ENCODE assay signal across 1 cellular context in the genomic region with DNA sequence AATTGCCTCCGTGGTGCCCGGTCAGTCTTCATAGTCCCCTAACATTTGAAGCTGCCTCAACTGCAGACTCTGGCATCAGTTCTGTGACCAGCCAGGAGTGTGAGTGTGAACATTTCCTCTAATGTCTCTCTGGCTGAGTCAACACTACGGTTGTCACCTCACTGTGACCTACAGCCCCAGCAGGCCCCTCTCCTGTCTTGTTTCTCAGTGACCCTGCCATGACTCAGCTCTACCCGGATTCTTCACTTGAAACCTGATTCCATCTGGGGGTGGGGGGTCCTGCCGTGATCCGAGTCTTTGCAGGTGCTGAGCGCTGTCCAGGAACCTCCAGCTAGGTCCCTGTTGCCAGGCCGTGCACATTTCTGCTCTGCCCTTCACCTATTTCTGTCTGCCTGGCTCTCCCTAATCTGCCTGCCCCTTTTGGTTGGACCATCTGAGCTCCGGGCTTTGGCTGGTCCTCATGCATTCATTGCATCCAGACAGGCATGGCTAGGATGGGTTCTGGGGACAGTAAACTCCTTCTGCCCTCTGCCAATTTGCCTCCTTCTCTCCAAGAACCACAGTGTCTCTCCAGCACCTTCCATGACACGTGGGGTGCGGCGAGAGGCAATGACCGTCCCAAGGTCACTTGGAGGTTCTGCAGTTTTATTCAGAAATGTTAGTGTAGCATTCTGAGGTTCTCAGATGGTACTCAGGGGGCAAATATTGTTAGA.
TF ChIP-seq lines count a peak whose summit lies in the region.

No MANE protein-coding gene starts in this region.

TF ChIP-seq in HepG2, 621 proteins besides CTCF, POLR2A, EP300 and RAD21 (continued from another document and continues in another):
- TF ChIP-seq, protein P1, sequence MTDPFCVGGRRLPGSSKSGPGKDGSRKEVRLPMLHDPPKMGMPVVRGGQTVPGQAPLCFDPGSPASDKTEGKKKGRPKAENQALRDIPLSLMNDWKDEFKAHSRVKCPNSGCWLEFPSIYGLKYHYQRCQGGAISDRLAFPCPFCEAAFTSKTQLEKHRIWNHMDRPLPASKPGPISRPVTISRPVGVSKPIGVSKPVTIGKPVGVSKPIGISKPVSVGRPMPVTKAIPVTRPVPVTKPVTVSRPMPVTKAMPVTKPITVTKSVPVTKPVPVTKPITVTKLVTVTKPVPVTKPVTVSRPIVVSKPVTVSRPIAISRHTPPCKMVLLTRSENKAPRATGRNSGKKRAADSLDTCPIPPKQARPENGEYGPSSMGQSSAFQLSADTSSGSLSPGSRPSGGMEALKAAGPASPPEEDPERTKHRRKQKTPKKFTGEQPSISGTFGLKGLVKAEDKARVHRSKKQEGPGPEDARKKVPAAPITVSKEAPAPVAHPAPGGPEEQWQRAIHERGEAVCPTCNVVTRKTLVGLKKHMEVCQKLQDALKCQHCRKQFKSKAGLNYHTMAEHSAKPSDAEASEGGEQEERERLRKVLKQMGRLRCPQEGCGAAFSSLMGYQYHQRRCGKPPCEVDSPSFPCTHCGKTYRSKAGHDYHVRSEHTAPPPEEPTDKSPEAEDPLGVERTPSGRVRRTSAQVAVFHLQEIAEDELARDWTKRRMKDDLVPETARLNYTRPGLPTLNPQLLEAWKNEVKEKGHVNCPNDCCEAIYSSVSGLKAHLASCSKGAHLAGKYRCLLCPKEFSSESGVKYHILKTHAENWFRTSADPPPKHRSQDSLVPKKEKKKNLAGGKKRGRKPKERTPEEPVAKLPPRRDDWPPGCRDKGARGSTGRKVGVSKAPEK (CRISPR knock-in tag; IDR thresholded peaks at IDR 0.05; ENCODE audit: borderline replicate concordance) = no peak; the same call in 1 of the 2 replicates
- no peak for TF ChIP-seq MZF1 (CRISPR knock-in tag; IDR thresholded peaks at IDR 0.05; ENCODE audit: borderline replicate concordance)
- TF ChIP-seq, protein P2, sequence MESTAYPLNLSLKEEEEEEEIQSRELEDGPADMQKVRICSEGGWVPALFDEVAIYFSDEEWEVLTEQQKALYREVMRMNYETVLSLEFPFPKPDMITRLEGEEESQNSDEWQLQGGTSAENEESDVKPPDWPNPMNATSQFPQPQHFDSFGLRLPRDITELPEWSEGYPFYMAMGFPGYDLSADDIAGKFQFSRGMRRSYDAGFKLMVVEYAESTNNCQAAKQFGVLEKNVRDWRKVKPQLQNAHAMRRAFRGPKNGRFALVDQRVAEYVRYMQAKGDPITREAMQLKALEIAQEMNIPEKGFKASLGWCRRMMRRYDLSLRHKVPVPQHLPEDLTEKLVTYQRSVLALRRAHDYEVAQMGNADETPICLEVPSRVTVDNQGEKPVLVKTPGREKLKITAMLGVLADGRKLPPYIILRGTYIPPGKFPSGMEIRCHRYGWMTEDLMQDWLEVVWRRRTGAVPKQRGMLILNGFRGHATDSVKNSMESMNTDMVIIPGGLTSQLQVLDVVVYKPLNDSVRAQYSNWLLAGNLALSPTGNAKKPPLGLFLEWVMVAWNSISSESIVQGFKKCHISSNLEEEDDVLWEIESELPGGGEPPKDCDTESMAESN (CRISPR knock-in tag; conservative IDR thresholded peaks at IDR 0.05) = no peak
- TF ChIP-seq ZBTB38 (CRISPR knock-in tag; IDR thresholded peaks at IDR 0.05) = peak; percentile 42
- TF ChIP-seq, protein P3, sequence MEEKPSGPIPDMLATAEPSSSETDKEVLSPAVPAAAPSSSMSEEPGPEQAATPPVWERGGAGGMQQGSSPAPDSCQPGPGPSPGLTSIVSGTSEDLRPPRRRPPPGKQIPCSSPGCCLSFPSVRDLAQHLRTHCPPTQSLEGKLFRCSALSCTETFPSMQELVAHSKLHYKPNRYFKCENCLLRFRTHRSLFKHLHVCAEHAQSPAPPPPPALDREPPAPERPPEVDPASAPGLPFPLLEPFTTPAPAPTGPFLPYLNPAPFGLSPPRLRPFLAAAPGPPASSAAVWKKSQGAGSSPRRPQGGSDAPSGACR (CRISPR knock-in tag; IDR thresholded peaks at IDR 0.05) = no peak
- no peak for TF ChIP-seq ZNF382 (CRISPR knock-in tag; IDR thresholded peaks at IDR 0.05; ENCODE audit: borderline replicate concordance)
- TF ChIP-seq, protein P4, sequence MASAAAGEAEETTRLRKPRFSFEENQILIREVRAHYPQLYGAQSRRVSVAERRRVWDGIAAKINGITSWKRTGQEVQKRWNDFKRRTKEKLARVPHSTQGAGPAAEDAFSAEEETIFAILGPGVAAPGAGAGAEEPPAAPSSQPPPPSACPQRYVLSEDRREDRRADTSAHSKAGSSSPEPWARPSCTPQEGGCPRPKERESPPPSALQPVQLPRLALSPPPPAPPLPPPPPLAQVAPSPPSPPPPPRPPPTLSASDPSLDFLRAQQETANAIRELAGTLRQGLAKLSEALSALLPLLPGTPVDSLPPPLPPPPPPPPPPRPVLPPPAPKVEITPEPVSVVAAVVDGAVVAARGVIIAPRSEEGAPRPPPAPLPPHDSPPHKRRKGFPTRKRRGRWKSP (CRISPR knock-in tag; IDR thresholded peaks at IDR 0.05) = no peak
- TF ChIP-seq TCF7 (IDR thresholded peaks at IDR 0.05; ENCODE audit: low read depth) = 0 out of 2 replicates have a peak, but pooled peaks have one; percentile 15
- no peak for TF ChIP-seq SMARCE1 (IDR thresholded peaks at IDR 0.05; ENCODE audit: borderline replicate concordance)
- TF ChIP-seq, protein P5, sequence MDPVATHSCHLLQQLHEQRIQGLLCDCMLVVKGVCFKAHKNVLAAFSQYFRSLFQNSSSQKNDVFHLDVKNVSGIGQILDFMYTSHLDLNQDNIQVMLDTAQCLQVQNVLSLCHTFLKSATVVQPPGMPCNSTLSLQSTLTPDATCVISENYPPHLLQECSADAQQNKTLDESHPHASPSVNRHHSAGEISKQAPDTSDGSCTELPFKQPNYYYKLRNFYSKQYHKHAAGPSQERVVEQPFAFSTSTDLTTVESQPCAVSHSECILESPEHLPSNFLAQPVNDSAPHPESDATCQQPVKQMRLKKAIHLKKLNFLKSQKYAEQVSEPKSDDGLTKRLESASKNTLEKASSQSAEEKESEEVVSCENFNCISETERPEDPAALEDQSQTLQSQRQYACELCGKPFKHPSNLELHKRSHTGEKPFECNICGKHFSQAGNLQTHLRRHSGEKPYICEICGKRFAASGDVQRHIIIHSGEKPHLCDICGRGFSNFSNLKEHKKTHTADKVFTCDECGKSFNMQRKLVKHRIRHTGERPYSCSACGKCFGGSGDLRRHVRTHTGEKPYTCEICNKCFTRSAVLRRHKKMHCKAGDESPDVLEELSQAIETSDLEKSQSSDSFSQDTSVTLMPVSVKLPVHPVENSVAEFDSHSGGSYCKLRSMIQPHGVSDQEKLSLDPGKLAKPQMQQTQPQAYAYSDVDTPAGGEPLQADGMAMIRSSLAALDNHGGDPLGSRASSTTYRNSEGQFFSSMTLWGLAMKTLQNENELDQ (CRISPR knock-in tag; IDR thresholded peaks at IDR 0.05; ENCODE audit: borderline replicate concordance) = no peak
- no peak for TF ChIP-seq ZNF431 (CRISPR knock-in tag; IDR thresholded peaks at IDR 0.05; ENCODE audit: borderline replicate concordance, low read depth)
- peak; percentile 99 for TF ChIP-seq RARA (CRISPR knock-in tag; IDR thresholded peaks at IDR 0.05)
- TF ChIP-seq MAFF (IDR thresholded peaks at IDR 0.05; ENCODE audit: low read depth, low read length) = peak; percentile 55; the same call in 1 of the 2 replicates
- no peak for TF ChIP-seq GATA4 (IDR thresholded peaks at IDR 0.05; ENCODE audit: borderline replicate concordance, low read depth)
- TF ChIP-seq, protein P6, sequence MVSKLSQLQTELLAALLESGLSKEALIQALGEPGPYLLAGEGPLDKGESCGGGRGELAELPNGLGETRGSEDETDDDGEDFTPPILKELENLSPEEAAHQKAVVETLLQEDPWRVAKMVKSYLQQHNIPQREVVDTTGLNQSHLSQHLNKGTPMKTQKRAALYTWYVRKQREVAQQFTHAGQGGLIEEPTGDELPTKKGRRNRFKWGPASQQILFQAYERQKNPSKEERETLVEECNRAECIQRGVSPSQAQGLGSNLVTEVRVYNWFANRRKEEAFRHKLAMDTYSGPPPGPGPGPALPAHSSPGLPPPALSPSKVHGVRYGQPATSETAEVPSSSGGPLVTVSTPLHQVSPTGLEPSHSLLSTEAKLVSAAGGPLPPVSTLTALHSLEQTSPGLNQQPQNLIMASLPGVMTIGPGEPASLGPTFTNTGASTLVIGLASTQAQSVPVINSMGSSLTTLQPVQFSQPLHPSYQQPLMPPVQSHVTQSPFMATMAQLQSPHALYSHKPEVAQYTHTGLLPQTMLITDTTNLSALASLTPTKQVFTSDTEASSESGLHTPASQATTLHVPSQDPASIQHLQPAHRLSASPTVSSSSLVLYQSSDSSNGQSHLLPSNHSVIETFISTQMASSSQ (IDR thresholded peaks at IDR 0.05; ENCODE audit: low read depth) = no peak
- TF ChIP-seq, protein P6 (CRISPR knock-in tag; IDR thresholded peaks at IDR 0.05; ENCODE audit: borderline replicate concordance) = no peak
- TF ChIP-seq, protein P7, sequence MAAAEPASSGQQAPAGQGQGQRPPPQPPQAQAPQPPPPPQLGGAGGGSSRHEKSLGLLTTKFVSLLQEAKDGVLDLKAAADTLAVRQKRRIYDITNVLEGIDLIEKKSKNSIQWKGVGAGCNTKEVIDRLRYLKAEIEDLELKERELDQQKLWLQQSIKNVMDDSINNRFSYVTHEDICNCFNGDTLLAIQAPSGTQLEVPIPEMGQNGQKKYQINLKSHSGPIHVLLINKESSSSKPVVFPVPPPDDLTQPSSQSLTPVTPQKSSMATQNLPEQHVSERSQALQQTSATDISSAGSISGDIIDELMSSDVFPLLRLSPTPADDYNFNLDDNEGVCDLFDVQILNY (CRISPR knock-in tag; conservative IDR thresholded peaks at IDR 0.05) = no peak
- no peak for TF ChIP-seq MIXL1 (CRISPR knock-in tag; IDR thresholded peaks at IDR 0.05)
- no peak for TF ChIP-seq GPN1 (CRISPR knock-in tag; IDR thresholded peaks at IDR 0.05; ENCODE audit: borderline replicate concordance)
- TF ChIP-seq ZNF629 (CRISPR knock-in tag; conservative IDR thresholded peaks at IDR 0.05) = no peak
- peak; percentile 89 for TF ChIP-seq RXRA (CRISPR knock-in tag; IDR thresholded peaks at IDR 0.05)
- TF ChIP-seq ATF1 (CRISPR knock-in tag; IDR thresholded peaks at IDR 0.05) = no peak
- TF ChIP-seq, protein P8, sequence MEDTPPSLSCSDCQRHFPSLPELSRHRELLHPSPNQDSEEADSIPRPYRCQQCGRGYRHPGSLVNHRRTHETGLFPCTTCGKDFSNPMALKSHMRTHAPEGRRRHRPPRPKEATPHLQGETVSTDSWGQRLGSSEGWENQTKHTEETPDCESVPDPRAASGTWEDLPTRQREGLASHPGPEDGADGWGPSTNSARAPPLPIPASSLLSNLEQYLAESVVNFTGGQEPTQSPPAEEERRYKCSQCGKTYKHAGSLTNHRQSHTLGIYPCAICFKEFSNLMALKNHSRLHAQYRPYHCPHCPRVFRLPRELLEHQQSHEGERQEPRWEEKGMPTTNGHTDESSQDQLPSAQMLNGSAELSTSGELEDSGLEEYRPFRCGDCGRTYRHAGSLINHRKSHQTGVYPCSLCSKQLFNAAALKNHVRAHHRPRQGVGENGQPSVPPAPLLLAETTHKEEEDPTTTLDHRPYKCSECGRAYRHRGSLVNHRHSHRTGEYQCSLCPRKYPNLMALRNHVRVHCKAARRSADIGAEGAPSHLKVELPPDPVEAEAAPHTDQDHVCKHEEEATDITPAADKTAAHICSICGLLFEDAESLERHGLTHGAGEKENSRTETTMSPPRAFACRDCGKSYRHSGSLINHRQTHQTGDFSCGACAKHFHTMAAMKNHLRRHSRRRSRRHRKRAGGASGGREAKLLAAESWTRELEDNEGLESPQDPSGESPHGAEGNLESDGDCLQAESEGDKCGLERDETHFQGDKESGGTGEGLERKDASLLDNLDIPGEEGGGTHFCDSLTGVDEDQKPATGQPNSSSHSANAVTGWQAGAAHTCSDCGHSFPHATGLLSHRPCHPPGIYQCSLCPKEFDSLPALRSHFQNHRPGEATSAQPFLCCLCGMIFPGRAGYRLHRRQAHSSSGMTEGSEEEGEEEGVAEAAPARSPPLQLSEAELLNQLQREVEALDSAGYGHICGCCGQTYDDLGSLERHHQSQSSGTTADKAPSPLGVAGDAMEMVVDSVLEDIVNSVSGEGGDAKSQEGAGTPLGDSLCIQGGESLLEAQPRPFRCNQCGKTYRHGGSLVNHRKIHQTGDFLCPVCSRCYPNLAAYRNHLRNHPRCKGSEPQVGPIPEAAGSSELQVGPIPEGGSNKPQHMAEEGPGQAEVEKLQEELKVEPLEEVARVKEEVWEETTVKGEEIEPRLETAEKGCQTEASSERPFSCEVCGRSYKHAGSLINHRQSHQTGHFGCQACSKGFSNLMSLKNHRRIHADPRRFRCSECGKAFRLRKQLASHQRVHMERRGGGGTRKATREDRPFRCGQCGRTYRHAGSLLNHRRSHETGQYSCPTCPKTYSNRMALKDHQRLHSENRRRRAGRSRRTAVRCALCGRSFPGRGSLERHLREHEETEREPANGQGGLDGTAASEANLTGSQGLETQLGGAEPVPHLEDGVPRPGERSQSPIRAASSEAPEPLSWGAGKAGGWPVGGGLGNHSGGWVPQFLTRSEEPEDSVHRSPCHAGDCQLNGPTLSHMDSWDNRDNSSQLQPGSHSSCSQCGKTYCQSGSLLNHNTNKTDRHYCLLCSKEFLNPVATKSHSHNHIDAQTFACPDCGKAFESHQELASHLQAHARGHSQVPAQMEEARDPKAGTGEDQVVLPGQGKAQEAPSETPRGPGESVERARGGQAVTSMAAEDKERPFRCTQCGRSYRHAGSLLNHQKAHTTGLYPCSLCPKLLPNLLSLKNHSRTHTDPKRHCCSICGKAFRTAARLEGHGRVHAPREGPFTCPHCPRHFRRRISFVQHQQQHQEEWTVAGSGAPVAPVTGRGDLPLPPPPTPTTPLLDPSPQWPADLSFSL (CRISPR knock-in tag; IDR thresholded peaks at IDR 0.05) = peak; percentile 60; the same call in 1 of the 2 replicates
- peak; percentile 32; the same call in 1 of the 2 replicates for TF ChIP-seq YEATS4 (CRISPR knock-in tag; IDR thresholded peaks at IDR 0.05; ENCODE audit: borderline replicate concordance)
- no peak for TF ChIP-seq PHF20 (CRISPR knock-in tag; IDR thresholded peaks at IDR 0.05)
- TF ChIP-seq ZFYVE20 (CRISPR knock-in tag; IDR thresholded peaks at IDR 0.05; ENCODE audit: borderline replicate concordance, low read depth) = no peak
- TF ChIP-seq HOXD1 (CRISPR knock-in tag; IDR thresholded peaks at IDR 0.05) = no peak
- TF ChIP-seq, protein P9, sequence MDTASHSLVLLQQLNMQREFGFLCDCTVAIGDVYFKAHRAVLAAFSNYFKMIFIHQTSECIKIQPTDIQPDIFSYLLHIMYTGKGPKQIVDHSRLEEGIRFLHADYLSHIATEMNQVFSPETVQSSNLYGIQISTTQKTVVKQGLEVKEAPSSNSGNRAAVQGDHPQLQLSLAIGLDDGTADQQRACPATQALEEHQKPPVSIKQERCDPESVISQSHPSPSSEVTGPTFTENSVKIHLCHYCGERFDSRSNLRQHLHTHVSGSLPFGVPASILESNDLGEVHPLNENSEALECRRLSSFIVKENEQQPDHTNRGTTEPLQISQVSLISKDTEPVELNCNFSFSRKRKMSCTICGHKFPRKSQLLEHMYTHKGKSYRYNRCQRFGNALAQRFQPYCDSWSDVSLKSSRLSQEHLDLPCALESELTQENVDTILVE (CRISPR knock-in tag; IDR thresholded peaks at IDR 0.05) = no peak; the same call in 1 of the 2 replicates
- TF ChIP-seq SP1 (IDR thresholded peaks at IDR 0.05) = no peak
- no peak for TF ChIP-seq SP1 (CRISPR knock-in tag; IDR thresholded peaks at IDR 0.05)
- TF ChIP-seq SMYD3 (CRISPR knock-in tag; IDR thresholded peaks at IDR 0.05) = no peak
